ENCODE assay signal across 9 cellular contexts in the genomic region with DNA sequence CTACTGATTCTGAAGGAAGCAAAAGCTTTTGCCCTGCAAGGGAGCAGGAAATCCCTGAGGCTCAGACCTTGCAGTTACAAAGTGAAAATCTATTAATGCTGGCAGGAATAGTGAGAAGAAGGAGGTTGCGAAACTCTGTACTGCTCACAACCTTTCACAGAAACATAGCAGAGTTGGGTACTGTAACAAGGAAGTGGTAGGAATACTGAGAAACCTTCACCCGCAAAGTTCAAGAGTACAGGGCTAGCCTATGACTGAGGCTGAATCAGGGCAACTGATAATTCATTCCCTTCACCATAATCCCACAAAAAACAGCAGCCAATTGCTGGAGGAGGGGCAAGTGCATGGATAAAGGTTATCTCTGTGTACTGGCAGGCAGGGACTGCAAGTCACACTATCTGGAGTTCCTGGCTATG. TPM values are rescaled to one million over a fixed set of nuclear protein-coding genes. Genes with fewer than 3 reads are reported as not detected.
A peak's percentile ranks its signal among the peaks of the same experiment; 100 is the strongest.
DNase-seq lines count a peak whose midpoint lies in the region; ATAC-seq, FAIRE-seq and TF ChIP-seq lines count a peak whose summit lies in the region.
"Had no signal": no experiment of that assay in that cellular context is flagged by ENCODE, and none has a peak within 500 bp of the region (broad histone marks: within the 10 kb centered on the region; RNA-seq: fewer than 3 reads in every experiment).

No MANE protein-coding gene starts in this region.

- peak; percentile 90 for FAIRE-seq in RCC 7860 (lab: Jason Lieb, UNC)

- H3K4ac ChIP-seq in mesenchymal stem cell (ENCODE audit: low read depth in 1 of 2, low read length in 2 of 2), result no peak overlapping the region

- H3K4me1 Mint-ChIP-seq in endothelial cell (ENCODE audit: unreplicated experiment), result no peaks in the 10 kb centered on the region

- H2BK12ac ChIP-seq in mesenchymal stem cell (ENCODE audit: low read length in 2 of 2), result no peak overlapping the region

- H3K4me2 ChIP-seq in mesenchymal stem cell (ENCODE audit: low read length, poor library complexity, severe bottlenecking), result no peak overlapping the region

- no peak overlapping the region for H2BK5ac ChIP-seq in mesenchymal stem cell (ENCODE audit: low read depth, low read length, poor library complexity, severe bottlenecking)

- H3K4me3 ChIP-seq in mesenchymal stem cell (ENCODE audit: insufficient read depth in 1 of 2, low read depth in 1 of 2, low read length in 2 of 2), result no peak overlapping the region
- no peak overlapping the region for H3K4me3 ChIP-seq in H7 (ENCODE audit: insufficient read depth, low read depth, low read length)

- peaks cover 2% of the 10 kb centered on the region for H3K27me3 Mint-ChIP-seq in endothelial cell (ENCODE audit: unreplicated experiment)

- H3K23ac ChIP-seq in mesenchymal stem cell (ENCODE audit: low read length in 2 of 2), result no peak overlapping the region

- H2AK5ac ChIP-seq in mesenchymal stem cell (ENCODE audit: low read length, severe bottlenecking), result no peak overlapping the region

- no peak overlapping the region for H4K8ac ChIP-seq in mesenchymal stem cell (ENCODE audit: low read length)

- no peak overlapping the region for H2BK15ac ChIP-seq in mesenchymal stem cell (ENCODE audit: low read depth, poor library complexity, severe bottlenecking)

- H3K9ac ChIP-seq in mesenchymal stem cell (ENCODE audit: low read length), result no peak overlapping the region

- H3K36me3 ChIP-seq in mesenchymal stem cell (ENCODE audit: control insufficient read depth in 1 of 2, insufficient read depth in 2 of 2, low read depth in 1 of 2, low read length in 2 of 2), result no peaks in the 10 kb centered on the region
- no peaks in the 10 kb centered on the region for H3K36me3 ChIP-seq in H7 (replicated peaks; ENCODE audit: control insufficient read depth, insufficient read depth, low read length)

- no peak overlapping the region for H3K27ac Mint-ChIP-seq in endothelial cell (ENCODE audit: unreplicated experiment)

- no peaks in the 10 kb centered on the region for H3K9me3 ChIP-seq in mesenchymal stem cell (ENCODE audit: control insufficient read depth, low read length)

- H2AFZ ChIP-seq in mesenchymal stem cell (ENCODE audit: low read depth, low read length), result no peak overlapping the region

- H3K79me1 ChIP-seq in mesenchymal stem cell (replicated peaks; ENCODE audit: low read length, poor library complexity, severe bottlenecking), result no peaks in the 10 kb centered on the region

- peak overlapping the region in 1 of 2 experiments; percentile 9 for H3K18ac ChIP-seq in mesenchymal stem cell (ENCODE audit: low read depth in 1 of 2, low read length in 2 of 2)

- H3K4me3 Mint-ChIP-seq in endothelial cell (ENCODE audit: unreplicated experiment), result no peak overlapping the region

- H4K91ac ChIP-seq in mesenchymal stem cell (ENCODE audit: low read length), result no peak overlapping the region

- ATAC-seq in GM18873 (IDR thresholded peaks at IDR 0.05; ENCODE audit: low FRiP score, unreplicated experiment), result peak; percentile 59
- ATAC-seq in HG02943 (IDR thresholded peaks at IDR 0.05; ENCODE audit: low read depth, unreplicated experiment), result peak; percentile 94
- ATAC-seq: HCT116 had no signal

- H3K14ac ChIP-seq in mesenchymal stem cell (ENCODE audit: low read length in 2 of 2), result no peak overlapping the region

- H3K36me3 Mint-ChIP-seq in endothelial cell (ENCODE audit: low read depth, unreplicated experiment), result no peaks in the 10 kb centered on the region

- H2BK120ac ChIP-seq in mesenchymal stem cell (ENCODE audit: low read depth, low read length), result no peak overlapping the region

- no peaks in the 10 kb centered on the region for H3K9me3 Mint-ChIP-seq in endothelial cell (ENCODE audit: unreplicated experiment)

- 60% methylated on average over 1 of the region's 2 CpGs for WGBS in mesenchymal stem cell

- H3K27ac ChIP-seq in mesenchymal stem cell (ENCODE audit: low read length, poor library complexity, severe bottlenecking), result no peak overlapping the region

- DNase-seq in RCC 7860 (ENCODE audit: low spot score) (peak; percentile 75), mesenchymal stem cell (peak; percentile 60), H7 (no peak), endothelial cell (ENCODE audit: low spot score) (no peak), iPS-NIHi11 (ENCODE audit: low spot score) (no peak), HK-2 (ENCODE audit: unreplicated experiment) (no peak)

- no peak for TF ChIP-seq CTCF in endothelial cell (IDR thresholded peaks at IDR 0.05; ENCODE audit: unreplicated experiment)

- H3K4me1 ChIP-seq in mesenchymal stem cell (ENCODE audit: control insufficient read depth, insufficient read depth, low read depth, low read length), result no peaks in the 10 kb centered on the region

- H3K27me3 ChIP-seq in mesenchymal stem cell (ENCODE audit: control insufficient read depth in 1 of 2, insufficient read depth in 1 of 2, low read length in 2 of 2) (no peaks in the 10 kb centered on the region), H7 (ENCODE audit: control insufficient read depth, insufficient read depth, low read length) (no peaks in the 10 kb centered on the region)

RNA-seq across cellular contexts. Expression of a gene that starts 23.9 kb away (rescaled TPM):
- 14.0 TPM for polyA plus RNA-seq in mesenchymal stem cell (2013, experiment 1 of 2)
- polyA plus RNA-seq in mesenchymal stem cell (2013, experiment 2 of 2), result 15.5 TPM
- 67.9 and 74.8 TPM in 2 replicates for total RNA-seq in H7 (2014; rRNA removed; shearing (Covaris generic))
- total RNA-seq in endothelial cell (ENCODE audit: unreplicated experiment), result 32.9 TPM

Comparison
In these comparisons a context has a peak if more than half of its experiments do, and no peak if none do; other contexts are left out.
1. DNase-seq: peak in RCC 7860 (single experiment) and mesenchymal stem cell (single experiment); none in H7 (single experiment), endothelial cell (single experiment), iPS-NIHi11 (single experiment) and HK-2 (single experiment).